In the genomic region with DNA sequence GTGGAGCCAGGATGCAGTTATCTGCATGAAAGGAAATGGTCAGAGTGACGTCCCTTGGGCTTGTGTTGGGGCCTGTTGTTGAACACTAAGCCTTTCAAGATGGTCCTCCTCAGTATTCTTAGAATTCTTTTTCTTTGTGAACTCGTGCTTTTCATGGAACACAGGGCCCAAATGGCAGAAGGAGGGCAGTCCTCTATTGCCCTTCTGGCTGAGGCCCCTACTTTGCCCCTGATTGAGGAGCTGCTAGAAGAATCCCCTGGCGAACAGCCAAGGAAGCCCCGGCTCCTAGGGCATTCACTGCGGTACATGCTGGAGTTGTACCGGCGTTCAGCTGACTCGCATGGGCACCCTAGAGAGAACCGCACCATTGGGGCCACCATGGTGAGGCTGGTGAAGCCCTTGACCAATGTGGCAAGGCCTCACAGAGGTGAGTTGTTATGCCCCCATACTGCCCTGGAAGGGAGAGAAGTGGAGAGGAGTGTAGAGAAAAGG, we compare ENCODE assay signal across 34 cellular contexts. TPM values are rescaled to one million over a fixed set of nuclear protein-coding genes. Genes with fewer than 3 reads are reported as not detected.
"Had no signal": no experiment of that assay in that cellular context is flagged by ENCODE, and none has a peak within 500 bp of the region (broad histone marks: within the 10 kb centered on the region; RNA-seq: fewer than 3 reads in every experiment).

A gene (plus strand): TSS at position 51 of the 492 bp plus-strand sequence. CDS start 49 bp downstream, at position 100.

- H3K36me3 ChIP-seq: stomach, suprapubic skin, thoracic aorta, thyroid gland, tibial artery, tibial nerve, transverse colon, upper lobe of left lung, upper lobe of right lung, uterus, vagina had no signal

- H3K36me3 Mint-ChIP-seq: stimulated activated effector memory CD8-positive, alpha-beta T cell treated with anti-CD3 and anti-CD28 coated beads, Interleukin-12 subunit alpha, Interleukin-12 subunit beta, amount 100 ng/mL, for 72 hours; stimulated activated memory B cell treated with anti-CD40 and anti-IgM and Interleukin-4, amounts not matched to agents 10 μg/mL and 1 μg/mL and 100 μg/mL, for 72 hours; stimulated activated naive B cell treated with anti-CD40 and anti-IgM and Interleukin-4, amounts not matched to agents 10 μg/mL and 1 μg/mL and 100 μg/mL, for 72 hours; type B pancreatic cell had no signal

- ATAC-seq: stimulated activated effector memory CD8-positive, alpha-beta T cell treated with anti-CD3 and anti-CD28 coated beads, Interleukin-12 subunit alpha, Interleukin-12 subunit beta, amount 100 ng/mL, for 72 hours; stimulated activated memory B cell treated with anti-CD40 and anti-IgM and Interleukin-4, amounts not matched to agents 10 μg/mL and 1 μg/mL and 100 μg/mL, for 72 hours; stimulated activated naive B cell treated with anti-CD40 and anti-IgM and Interleukin-4, amounts not matched to agents 10 μg/mL and 1 μg/mL and 100 μg/mL, for 72 hours; stimulated activated naive CD8-positive, alpha-beta T cell treated with anti-CD3 and anti-CD28 coated beads, Interleukin-15, amount 100 ng/mL, for 72 hours; stimulated activated naive CD8-positive, alpha-beta T cell treated with anti-CD3 and anti-CD28 coated beads, Interleukin-15, Interleukin-2, amounts not matched to agents 100 U/mL and 50 U/mL, for 24 hours; upper lobe of right lung had no signal

- H3K27ac Mint-ChIP-seq: stimulated activated effector memory CD8-positive, alpha-beta T cell treated with anti-CD3 and anti-CD28 coated beads, Interleukin-12 subunit alpha, Interleukin-12 subunit beta, amount 100 ng/mL, for 72 hours; stimulated activated memory B cell treated with anti-CD40 and anti-IgM and Interleukin-4, amounts not matched to agents 10 μg/mL and 1 μg/mL and 100 μg/mL, for 72 hours; stimulated activated naive B cell treated with anti-CD40 and anti-IgM and Interleukin-4, amounts not matched to agents 10 μg/mL and 1 μg/mL and 100 μg/mL, for 72 hours; stimulated activated naive CD8-positive, alpha-beta T cell treated with anti-CD3 and anti-CD28 coated beads, Interleukin-15, amount 100 ng/mL, for 72 hours; stimulated activated naive CD8-positive, alpha-beta T cell treated with anti-CD3 and anti-CD28 coated beads, Interleukin-15, Interleukin-2, amounts not matched to agents 100 ng/mL and 50 ng/mL, for 24 hours; type B pancreatic cell had no signal

- H3K4me3 Mint-ChIP-seq: stimulated activated effector memory CD8-positive, alpha-beta T cell treated with anti-CD3 and anti-CD28 coated beads, Interleukin-12 subunit alpha, Interleukin-12 subunit beta, amount 100 ng/mL, for 72 hours; stimulated activated memory B cell treated with anti-CD40 and anti-IgM and Interleukin-4, amounts not matched to agents 10 μg/mL and 1 μg/mL and 100 μg/mL, for 72 hours; stimulated activated naive B cell treated with anti-CD40 and anti-IgM and Interleukin-4, amounts not matched to agents 10 μg/mL and 1 μg/mL and 100 μg/mL, for 72 hours; stimulated activated naive CD8-positive, alpha-beta T cell treated with anti-CD3 and anti-CD28 coated beads, Interleukin-15, amount 100 ng/mL, for 72 hours; stimulated activated naive CD8-positive, alpha-beta T cell treated with anti-CD3 and anti-CD28 coated beads, Interleukin-15, Interleukin-2, amounts not matched to agents 100 ng/mL and 50 ng/mL, for 24 hours; type B pancreatic cell had no signal

- H3K9me3 Mint-ChIP-seq: stimulated activated effector memory CD8-positive, alpha-beta T cell treated with anti-CD3 and anti-CD28 coated beads, Interleukin-12 subunit alpha, Interleukin-12 subunit beta, amount 100 ng/mL, for 72 hours; stimulated activated memory B cell treated with anti-CD40 and anti-IgM and Interleukin-4, amounts not matched to agents 10 μg/mL and 1 μg/mL and 100 μg/mL, for 72 hours; stimulated activated naive B cell treated with anti-CD40 and anti-IgM and Interleukin-4, amounts not matched to agents 10 μg/mL and 1 μg/mL and 100 μg/mL, for 72 hours; stimulated activated naive CD8-positive, alpha-beta T cell treated with anti-CD3 and anti-CD28 coated beads, Interleukin-15, amount 100 ng/mL, for 72 hours; stimulated activated naive CD8-positive, alpha-beta T cell treated with anti-CD3 and anti-CD28 coated beads, Interleukin-15, Interleukin-2, amounts not matched to agents 100 ng/mL and 50 ng/mL, for 24 hours; type B pancreatic cell had no signal

- H3K4me3 ChIP-seq: stomach, suprapubic skin, testis, thoracic aorta, thyroid gland, tibial artery, tibial nerve, transverse colon, upper lobe of left lung, upper lobe of right lung, uterus, vagina had no signal

- DNase-seq: stimulated activated CD4-positive, alpha-beta T cell treated with anti-CD3 and anti-CD28 coated beads, Interleukin-2, amount 100 ng/mL, for 48 hours; stimulated activated CD4-positive, alpha-beta T cell treated with anti-CD3 and anti-CD28 coated beads, Interleukin-4, amount 100 ng/mL, for 1 hour; stimulated activated CD4-positive, alpha-beta T cell treated with anti-CD3 and anti-CD28 coated beads, Interleukin-4, amount 100 ng/mL, for 24 hours; stimulated activated CD4-positive, alpha-beta T cell treated with anti-CD3 and anti-CD28 coated beads, Interleukin-4, amount 100 ng/mL, for 4 hours; stimulated activated CD8-positive, alpha-beta memory T cell treated with anti-CD3 and anti-CD28 coated beads, Interleukin-4, amount 100 ng/mL, for 48 hours; stimulated activated naive B cell treated with anti-CD40 and anti-IgM and Interleukin-4, amounts not matched to agents 10 μg/mL and 1 μg/mL and 100 μg/mL, for 72 hours; stimulated activated naive CD4-positive, alpha-beta T cell; stimulated activated naive CD4-positive, alpha-beta T cell treated with Interleukin-2 at 50 U/mL for 16 hours; stimulated activated naive CD8-positive, alpha-beta T cell treated with anti-CD3 and anti-CD28 coated beads, Interleukin-15, amount 100 ng/mL, for 72 hours; stimulated activated naive CD8-positive, alpha-beta T cell treated with anti-CD3 and anti-CD28 coated beads, Interleukin-15, Interleukin-2, amounts not matched to agents 100 U/mL and 50 U/mL, for 24 hours; stomach; substantia nigra; testis; thyroid gland; tibial artery; transverse colon; trophoblast cell; upper lobe of left lung; upper lobe of right lung had no signal

- FAIRE-seq: urothelium cell line had no signal

- H3K27me3 ChIP-seq: stomach, suprapubic skin, testis, thyroid gland, tibial artery, transverse colon, upper lobe of left lung, upper lobe of right lung, uterus, vagina had no signal

- H3K9me3 ChIP-seq: stomach, suprapubic skin, testis, thoracic aorta, thyroid gland, tibial artery, tibial nerve, transverse colon, upper lobe of left lung, upper lobe of right lung, uterus, vagina had no signal

- H3K27ac ChIP-seq: stomach, suprapubic skin, testis, thoracic aorta, thyroid gland, tibial artery, tibial nerve, transverse colon, upper lobe of left lung, upper lobe of right lung, uterus, vagina had no signal

- H3K4me1 Mint-ChIP-seq: stimulated activated effector memory CD8-positive, alpha-beta T cell treated with anti-CD3 and anti-CD28 coated beads, Interleukin-12 subunit alpha, Interleukin-12 subunit beta, amount 100 ng/mL, for 72 hours; stimulated activated memory B cell treated with anti-CD40 and anti-IgM and Interleukin-4, amounts not matched to agents 10 μg/mL and 1 μg/mL and 100 μg/mL, for 72 hours; stimulated activated naive B cell treated with anti-CD40 and anti-IgM and Interleukin-4, amounts not matched to agents 10 μg/mL and 1 μg/mL and 100 μg/mL, for 72 hours; stimulated activated naive CD8-positive, alpha-beta T cell treated with anti-CD3 and anti-CD28 coated beads, Interleukin-15, amount 100 ng/mL, for 72 hours had no signal

- H3K4me1 ChIP-seq: stomach, suprapubic skin, testis, thyroid gland, tibial artery, tibial nerve, transverse colon, upper lobe of left lung, upper lobe of right lung, uterus, vagina had no signal

- H3K27me3 Mint-ChIP-seq: stimulated activated memory B cell treated with anti-CD40 and anti-IgM and Interleukin-4, amounts not matched to agents 10 μg/mL and 1 μg/mL and 100 μg/mL, for 72 hours; stimulated activated naive CD8-positive, alpha-beta T cell treated with anti-CD3 and anti-CD28 coated beads, Interleukin-15, amount 100 ng/mL, for 72 hours; stimulated activated naive CD8-positive, alpha-beta T cell treated with anti-CD3 and anti-CD28 coated beads, Interleukin-15, Interleukin-2, amounts not matched to agents 100 ng/mL and 50 ng/mL, for 24 hours; type B pancreatic cell had no signal

RNA-seq across cellular contexts. Expression of the gene that starts here (rescaled TPM):
- total RNA-seq: stomach, subcutaneous adipose tissue, suprapubic skin, temporal lobe, testis, thoracic aorta, thyroid gland, tibial nerve, transverse colon, upper lobe of left lung, upper lobe of right lung, ureter, urinary bladder, uterus, vagina had no signal
- polyA plus RNA-seq: stomach, thymus, urinary bladder had no signal
